ENCODE assay signal across 1 cellular context in the genomic region with DNA sequence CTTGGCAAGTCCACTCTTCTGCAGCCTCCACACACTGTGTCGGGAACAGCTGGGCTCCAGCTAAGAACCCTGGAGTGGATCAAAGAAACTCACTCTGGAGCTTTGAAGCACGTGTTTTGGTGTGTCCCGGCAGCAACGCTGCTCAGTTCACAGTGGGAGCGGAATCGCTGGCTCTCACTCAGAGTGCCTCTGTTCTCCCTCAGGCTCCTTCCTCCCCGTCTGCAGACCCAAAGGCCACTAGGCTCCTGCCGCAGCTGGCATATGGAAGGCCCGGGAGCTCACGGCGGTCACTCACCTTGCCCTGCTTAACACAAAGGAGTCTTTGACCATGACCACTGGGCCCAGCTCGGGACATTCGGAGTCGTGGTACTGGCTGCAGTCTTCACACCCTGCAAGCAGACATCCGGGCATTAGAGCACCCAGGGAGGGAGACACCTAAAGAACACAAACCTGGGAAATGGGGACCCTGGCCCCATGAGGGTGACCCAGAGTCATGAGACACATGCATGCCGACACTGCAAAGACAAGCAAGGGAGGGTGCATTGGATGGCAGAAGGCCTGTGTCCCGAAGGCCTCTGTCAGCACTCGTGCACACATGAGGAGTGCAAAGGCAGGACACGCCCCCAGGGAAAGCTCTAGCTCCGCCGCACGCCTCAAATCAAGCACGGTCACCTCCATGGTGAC.
TF ChIP-seq lines count a peak whose summit lies in the region.

No MANE protein-coding gene starts in this region.

TF ChIP-seq in IMR-90, 13 proteins besides CTCF, POLR2A, EP300 and RAD21:
- TF ChIP-seq BHLHE40 (IDR thresholded peaks at IDR 0.05; ENCODE audit: low read depth, low read length) (no peak), CHD1 (IDR thresholded peaks at IDR 0.05; ENCODE audit: low read depth, low read length) (no peak), RCOR1 (IDR thresholded peaks at IDR 0.05; ENCODE audit: insufficient replicate concordance, low read length) (no peak), MAZ (IDR thresholded peaks at IDR 0.05; ENCODE audit: borderline replicate concordance, low read depth, low read length) (no peak), MAFK (IDR thresholded peaks at IDR 0.05; ENCODE audit: low read depth, low read length) (no peak), NFE2L2 (IDR thresholded peaks at IDR 0.05; ENCODE audit: low read depth, low read length) (no peak), RFX5 (IDR thresholded peaks at IDR 0.05; ENCODE audit: low read depth, low read length) (no peak), SMC3 (IDR thresholded peaks at IDR 0.05; ENCODE audit: low read depth, low read length) (no peak), CEBPB (IDR thresholded peaks at IDR 0.05; ENCODE audit: low read depth, low read length) (no peak), MXI1 (IDR thresholded peaks at IDR 0.05; ENCODE audit: borderline replicate concordance, low read depth, low read length) (no peak), FOS (IDR thresholded peaks at IDR 0.05; ENCODE audit: low read depth, low read length) (no peak)
- TF ChIP-seq, protein P1, sequence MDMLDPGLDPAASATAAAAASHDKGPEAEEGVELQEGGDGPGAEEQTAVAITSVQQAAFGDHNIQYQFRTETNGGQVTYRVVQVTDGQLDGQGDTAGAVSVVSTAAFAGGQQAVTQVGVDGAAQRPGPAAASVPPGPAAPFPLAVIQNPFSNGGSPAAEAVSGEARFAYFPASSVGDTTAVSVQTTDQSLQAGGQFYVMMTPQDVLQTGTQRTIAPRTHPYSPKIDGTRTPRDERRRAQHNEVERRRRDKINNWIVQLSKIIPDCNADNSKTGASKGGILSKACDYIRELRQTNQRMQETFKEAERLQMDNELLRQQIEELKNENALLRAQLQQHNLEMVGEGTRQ (IDR thresholded peaks at IDR 0.05; ENCODE audit: low read depth, low read length) = no peak
- TF ChIP-seq, protein P2, sequence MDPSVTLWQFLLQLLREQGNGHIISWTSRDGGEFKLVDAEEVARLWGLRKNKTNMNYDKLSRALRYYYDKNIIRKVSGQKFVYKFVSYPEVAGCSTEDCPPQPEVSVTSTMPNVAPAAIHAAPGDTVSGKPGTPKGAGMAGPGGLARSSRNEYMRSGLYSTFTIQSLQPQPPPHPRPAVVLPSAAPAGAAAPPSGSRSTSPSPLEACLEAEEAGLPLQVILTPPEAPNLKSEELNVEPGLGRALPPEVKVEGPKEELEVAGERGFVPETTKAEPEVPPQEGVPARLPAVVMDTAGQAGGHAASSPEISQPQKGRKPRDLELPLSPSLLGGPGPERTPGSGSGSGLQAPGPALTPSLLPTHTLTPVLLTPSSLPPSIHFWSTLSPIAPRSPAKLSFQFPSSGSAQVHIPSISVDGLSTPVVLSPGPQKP (IDR thresholded peaks at IDR 0.05; ENCODE audit: borderline replicate concordance, low read depth, low read length) = no peak
